8 cellular contexts compared by ENCODE assay signal in genomic region chr19:52336976-52337375, GRCh38.
DNase-seq lines count a peak whose midpoint lies in the region; ATAC-seq and TF ChIP-seq lines count a peak whose summit lies in the region.

No MANE protein-coding gene starts in this region.

- in situ Hi-C loops in GM13977 (cut with MboI; ENCODE audit: low pct_unique_long_range_greater_than_20kb, low sequenced_read_pairs, unreplicated experiment) = no loop called here

- H3K4me1 ChIP-seq in RWPE2 (ENCODE audit: insufficient read depth, poor library complexity, severe bottlenecking) = no peaks in the 10 kb centered on the region
- no peaks in the 10 kb centered on the region for H3K4me1 ChIP-seq in parathyroid adenoma

- peak; percentile 7 for DNase-seq in ELR (ENCODE audit: low read depth)
- no peak for DNase-seq in RWPE2 (ENCODE audit: low spot score)
- DNase-seq in fibroblast of peridontal ligament (ENCODE audit: extremely low read depth) = peak; percentile 28
- no peak for DNase-seq in HEK293T (ENCODE audit: extremely low spot score)
- no peak for DNase-seq in GM13977 (ENCODE audit: low spot score)
- no peak for DNase-seq in GM10248 (ENCODE audit: extremely low spot score)
- DNase-seq in putamen (ENCODE audit: low spot score) = no peak

- no peak overlapping the region for H3K9ac ChIP-seq in parathyroid adenoma

- CTCF ChIA-PET in HEK293T (lab: Yijun Ruan, JAX) (no interaction called here), GM10248 (lab: Yijun Ruan, JAX) (no interaction called here)

- POLR2A ChIA-PET in HEK293T (lab: Yijun Ruan, JAX) = no interaction called here
- POLR2A ChIA-PET in GM10248 (lab: Yijun Ruan, JAX) = no interaction called here

- H3K27ac ChIP-seq in RWPE2 (ENCODE audit: poor library complexity, severe bottlenecking) = no peak overlapping the region
- H3K27ac ChIP-seq in parathyroid adenoma = no peak overlapping the region

- H3K36me3 ChIP-seq in RWPE2 (ENCODE audit: low read depth) (no peaks in the 10 kb centered on the region), parathyroid adenoma (ENCODE audit: control insufficient read depth, insufficient read depth, low read length) (no peaks in the 10 kb centered on the region)

- H3K27me3 ChIP-seq in RWPE2 (ENCODE audit: insufficient read depth, poor library complexity, severe bottlenecking) = no peaks in the 10 kb centered on the region
- no peaks in the 10 kb centered on the region for H3K27me3 ChIP-seq in parathyroid adenoma (ENCODE audit: control insufficient read depth, insufficient read depth, low read length)

- H3K4me3 ChIP-seq in RWPE2 (ENCODE audit: severe bottlenecking) (peak overlapping the region; percentile 41), parathyroid adenoma (ENCODE audit: low read depth, low read length) (peak overlapping the region; percentile 95)

- H3K9me3 ChIP-seq in RWPE2 (ENCODE audit: severe bottlenecking) (no peaks in the 10 kb centered on the region), parathyroid adenoma (ENCODE audit: control insufficient read depth, low read length) (no peaks in the 10 kb centered on the region)

- no peak for ATAC-seq in RWPE2 (ENCODE audit: low read depth)

- no peak overlapping the region for H2AFZ ChIP-seq in parathyroid adenoma

- H3K79me2 ChIP-seq in parathyroid adenoma = no peaks in the 10 kb centered on the region

- no peak for TF ChIP-seq CTCF in RWPE2 (IDR thresholded peaks at IDR 0.05; ENCODE audit: poor library complexity, severe bottlenecking)
- no peak for TF ChIP-seq CTCF in parathyroid adenoma (IDR thresholded peaks at IDR 0.05)
- no peak for TF ChIP-seq CTCF in GM13977 (IDR thresholded peaks at IDR 0.05; ENCODE audit: extremely low read depth, insufficient read depth, missing control alignments)
- no peak for TF ChIP-seq CTCF in GM10248 (IDR thresholded peaks at IDR 0.05; ENCODE audit: control extremely low read depth, extremely low read depth, low read depth, missing control alignments)

- peak overlapping the region; percentile 97 for H3K4me2 ChIP-seq in parathyroid adenoma (ENCODE audit: low read length)

TF ChIP-seq in HEK293T, 16 proteins besides CTCF, POLR2A, EP300 and RAD21:
- TF ChIP-seq PKNOX1 (IDR thresholded peaks at IDR 0.05) (no peak), SUZ12 (IDR thresholded peaks at IDR 0.05) (no peak), LEF1 (IDR thresholded peaks at IDR 0.05; ENCODE audit: borderline replicate concordance) (no peak), ARNT (IDR thresholded peaks at IDR 0.05) (no peak), BHLHE40 (IDR thresholded peaks at IDR 0.05; ENCODE audit: borderline replicate concordance) (no peak), FOXA1 (IDR thresholded peaks at IDR 0.05) (no peak), HDGF (IDR thresholded peaks at IDR 0.05; ENCODE audit: borderline replicate concordance) (no peak), FOXK2 (IDR thresholded peaks at IDR 0.05) (no peak), NFRKB (IDR thresholded peaks at IDR 0.05) (no peak), L3MBTL2 (conservative IDR thresholded peaks at IDR 0.05) (no peak), ZNF384 (IDR thresholded peaks at IDR 0.05) (no peak), FOXM1 (IDR thresholded peaks at IDR 0.05; ENCODE audit: borderline replicate concordance) (no peak), CTBP1 (IDR thresholded peaks at IDR 0.05; ENCODE audit: borderline replicate concordance) (no peak), ELF4 (IDR thresholded peaks at IDR 0.05) (no peak), TARDBP (IDR thresholded peaks at IDR 0.05) (no peak), SP1 (IDR thresholded peaks at IDR 0.05) (no peak)

Comparison
In these comparisons a context has a peak if more than half of its experiments do, and no peak if none do; other contexts are left out.
1. DNase-seq: peak in ELR (single experiment) and fibroblast of peridontal ligament (single experiment); none in RWPE2 (single experiment), HEK293T (single experiment), GM13977 (single experiment), GM10248 (single experiment) and putamen (single experiment).